ENCODE assay signal across 17 cellular contexts in genomic region chr12:88884600-88884999, GRCh38.
A peak's percentile ranks its signal among the peaks of the same experiment; 100 is the strongest.
DNase-seq lines count a peak whose midpoint lies in the region; ATAC-seq, FAIRE-seq and TF ChIP-seq lines count a peak whose summit lies in the region.
"Had no signal": no experiment of that assay in that cellular context is flagged by ENCODE, and none has a peak within 500 bp of the region (broad histone marks: within the 10 kb centered on the region; RNA-seq: fewer than 3 reads in every experiment).

No MANE protein-coding gene starts in this region.

- 0 out of 2 replicates have a peak, but pooled peaks cover 16% of the 10 kb centered on the region for H3K9me2 ChIP-seq in GM23338 (ENCODE audit: insufficient read depth)

- H3K79me2 ChIP-seq in H9 (ENCODE audit: insufficient read depth, low read length) (no peaks in the 10 kb centered on the region), GM23338 (replicated peaks; ENCODE audit: insufficient read depth) (no peaks in the 10 kb centered on the region)

- H3K4me1 Mint-ChIP-seq in H9 (no peaks in the 10 kb centered on the region), GM23338 (no peaks in the 10 kb centered on the region; the same call in 2 of the 3 replicates), osteocyte (ENCODE audit: unreplicated experiment) (peaks cover 8% of the 10 kb centered on the region)
- H3K4me1 Mint-ChIP-seq: activated CD4-positive, alpha-beta T cell treated with anti-CD3 and anti-CD28 coated beads, Interleukin-2, amount 10 ng/mL, durations not matched to agents 7 days and 5 days had no signal

- no peak overlapping the region for H3K18ac ChIP-seq in H9 (ENCODE audit: insufficient read length, low read depth, low read length)

- H3K36me3 Mint-ChIP-seq in H9 (ENCODE audit: insufficient read depth in 1 of 3, low read depth in 3 of 3) (no peaks in the 10 kb centered on the region), GM23338 (ENCODE audit: low read depth) (no peaks in the 10 kb centered on the region), osteocyte (ENCODE audit: unreplicated experiment) (no peaks in the 10 kb centered on the region)

- no peak overlapping the region for H2BK5ac ChIP-seq in H9 (ENCODE audit: insufficient read length, low read length)

- H3K9ac ChIP-seq in H9 (ENCODE audit: extremely low read depth, insufficient read length, low read length) = no peak overlapping the region

- H2AFZ ChIP-seq in H9 (ENCODE audit: low read length) = no peak overlapping the region
- H2AFZ ChIP-seq in GM23338 = no peak overlapping the region

- no peaks in the 10 kb centered on the region for H3K23me2 ChIP-seq in H9 (ENCODE audit: insufficient read length, low read depth, low read length, poor library complexity, severe bottlenecking)

- no peak for FAIRE-seq in GM12891 (lab: Jason Lieb, UNC)
- FAIRE-seq: A549, colon had no signal

- H3K27me3 ChIP-seq in H9 (ENCODE audit: insufficient read depth, low read length) (no peaks in the 10 kb centered on the region), GM23338 (ENCODE audit: insufficient read depth) (no peaks in the 10 kb centered on the region)
- H3K27me3 ChIP-seq: heart left ventricle, MG63 had no signal

- no peak overlapping the region for H2BK15ac ChIP-seq in H9 (ENCODE audit: low read depth, low read length)

- TF ChIP-seq CTCF in H9 (conservative IDR thresholded peaks at IDR 0.05) (no peak), GM23338 (conservative IDR thresholded peaks at IDR 0.05; ENCODE audit: low read depth in 2 of 2) (no peak), osteocyte (IDR thresholded peaks at IDR 0.05) (no peak)

- H2AK5ac ChIP-seq in H9 (ENCODE audit: insufficient read length, low read length) = no peak overlapping the region

- H3F3A ChIP-seq in GM23338 (replicated peaks; ENCODE audit: low read depth) = no peaks in the 10 kb centered on the region

- no peak overlapping the region for H4K8ac ChIP-seq in H9 (replicated peaks; ENCODE audit: insufficient read length, low read depth, low read length)

- no peaks in the 10 kb centered on the region for H3K9me3 Mint-ChIP-seq in H9
- H3K9me3 Mint-ChIP-seq in GM23338 = no peaks in the 10 kb centered on the region
- H3K9me3 Mint-ChIP-seq in osteocyte (ENCODE audit: unreplicated experiment) = no peaks in the 10 kb centered on the region
- H3K9me3 Mint-ChIP-seq: activated CD4-positive, alpha-beta T cell treated with anti-CD3 and anti-CD28 coated beads, Interleukin-2, amount 10 ng/mL, durations not matched to agents 7 days and 5 days; CD4-positive, alpha-beta T cell had no signal

- H3K4ac ChIP-seq in H9 (ENCODE audit: low read depth, low read length) = no peak overlapping the region

- WGBS in H9 (ENCODE audit: extremely low coverage, insufficient read length, low lambda C conversion rate) = no CpG with 5 or more reads among the region's 2 CpGs

- TF ChIP-seq POLR2A in GM12891 (IDR thresholded peaks at IDR 0.05; ENCODE audit: low read depth, low read length) = no peak

- H2BK20ac ChIP-seq in H9 (ENCODE audit: low read depth, low read length, poor library complexity, severe bottlenecking) = no peak overlapping the region

- H3K4me3 Mint-ChIP-seq in H9 = no peak overlapping the region
- H3K4me3 Mint-ChIP-seq in GM23338 = no peak overlapping the region
- H3K4me3 Mint-ChIP-seq in osteocyte (ENCODE audit: unreplicated experiment) = no peak overlapping the region
- H3K4me3 Mint-ChIP-seq: activated CD4-positive, alpha-beta T cell treated with anti-CD3 and anti-CD28 coated beads, Interleukin-2, amount 10 ng/mL, durations not matched to agents 7 days and 5 days; CD4-positive, alpha-beta T cell had no signal

- no peaks in the 10 kb centered on the region for H3K9me3 ChIP-seq in H9 (ENCODE audit: control insufficient read depth, low read depth, low read length)
- H3K9me3 ChIP-seq: A549, heart left ventricle, MG63 had no signal

- H3K36me3 ChIP-seq in GM23338 (ENCODE audit: insufficient read depth) = no peaks in the 10 kb centered on the region
- H3K36me3 ChIP-seq: heart left ventricle, MG63 had no signal

- H4K5ac ChIP-seq in H9 (ENCODE audit: insufficient read length, low read depth, low read length) = no peak overlapping the region

- no peak overlapping the region for H2BK120ac ChIP-seq in H9 (ENCODE audit: low read depth, low read length, poor library complexity, severe bottlenecking)

- no peaks in the 10 kb centered on the region for H3K79me1 ChIP-seq in H9 (ENCODE audit: insufficient read depth, low read depth, low read length, poor library complexity, severe bottlenecking)

- no peak overlapping the region for H3K27ac ChIP-seq in H9 (ENCODE audit: insufficient read length, low read depth, low read length)
- H3K27ac ChIP-seq in GM23338 (ENCODE audit: low read depth) = no peak overlapping the region
- H3K27ac ChIP-seq: A549, heart left ventricle had no signal

- no peak overlapping the region for H3K4me3 ChIP-seq in GM23338
- H3K4me3 ChIP-seq: A549, heart left ventricle, MG63 had no signal

- H4K20me1 ChIP-seq in H9 (ENCODE audit: control insufficient read depth, insufficient read depth, insufficient read length) = no peaks in the 10 kb centered on the region
- no peaks in the 10 kb centered on the region for H4K20me1 ChIP-seq in GM23338 (replicated peaks; ENCODE audit: insufficient read depth)

- H3K27ac Mint-ChIP-seq in H9 (no peak overlapping the region), GM23338 (no peak overlapping the region), osteocyte (ENCODE audit: unreplicated experiment) (no peak overlapping the region)
- H3K27ac Mint-ChIP-seq: activated CD4-positive, alpha-beta T cell treated with anti-CD3 and anti-CD28 coated beads, Interleukin-2, amount 10 ng/mL, durations not matched to agents 7 days and 5 days; CD4-positive, alpha-beta T cell had no signal

- H3K56ac ChIP-seq in H9 (ENCODE audit: insufficient read length, low read depth, low read length) = no peak overlapping the region

- H3K4me2 ChIP-seq in H9 (ENCODE audit: insufficient read depth, insufficient read length, low read length) (no peak overlapping the region), GM23338 (no peak overlapping the region)
- H3K4me2 ChIP-seq: A549 had no signal

- no peak for DNase-seq in GM12891 (ENCODE audit: insufficient read length, low spot score)
- no peak for DNase-seq in H9
- DNase-seq in stimulated activated CD4-positive, alpha-beta T cell treated with anti-CD3 and anti-CD28 coated beads, Interleukin-4, amount 100 ng/mL, for 1 hour = no peak
- DNase-seq in GM23338 (ENCODE audit: low spot score) = no peak
- no peak for DNase-seq in osteocyte (ENCODE audit: extremely low spot score, unreplicated experiment)
- DNase-seq: activated CD4-positive, alpha-beta T cell treated with anti-CD3 and anti-CD28 coated beads, Interleukin-2, amount 10 ng/mL, durations not matched to agents 7 days and 5 days; anterior cingulate cortex; CD4-positive, alpha-beta T cell; erythroblast; heart left ventricle; MG63; SHP77 treated with DMSO at 0.1 percent for 48 hours had no signal

- ATAC-seq in GM19351 (IDR thresholded peaks at IDR 0.05; ENCODE audit: unreplicated experiment) = peak; percentile 88
- peak; percentile 79 for ATAC-seq in HG02759 (IDR thresholded peaks at IDR 0.05; ENCODE audit: unreplicated experiment)
- ATAC-seq in HG03354 (IDR thresholded peaks at IDR 0.05; ENCODE audit: poor library complexity, severe bottlenecking, unreplicated experiment) = peak; percentile 80
- ATAC-seq in GM23338 = no peak
- ATAC-seq: A549 had no signal

- H3K14ac ChIP-seq in H9 (ENCODE audit: insufficient read depth, low read length) = no peak overlapping the region

- H3K27me3 Mint-ChIP-seq in H9 (ENCODE audit: low read depth) = no peaks in the 10 kb centered on the region; the same call in 1 of the 2 replicates
- no peaks in the 10 kb centered on the region for H3K27me3 Mint-ChIP-seq in GM23338 (ENCODE audit: insufficient read depth, low read depth, poor library complexity)
- H3K27me3 Mint-ChIP-seq in osteocyte (ENCODE audit: unreplicated experiment) = no peaks in the 10 kb centered on the region
- H3K27me3 Mint-ChIP-seq: activated CD4-positive, alpha-beta T cell treated with anti-CD3 and anti-CD28 coated beads, Interleukin-2, amount 10 ng/mL, durations not matched to agents 7 days and 5 days; CD4-positive, alpha-beta T cell had no signal

- no peak overlapping the region for H3T11ph ChIP-seq in H9 (ENCODE audit: low read length)

- no peak overlapping the region for H3K23ac ChIP-seq in H9 (ENCODE audit: insufficient read length, low read depth, low read length)

- H4K91ac ChIP-seq in H9 (ENCODE audit: insufficient read length, low read depth, low read length) = no peak overlapping the region

- no peak overlapping the region for H2BK12ac ChIP-seq in H9 (ENCODE audit: insufficient read length, low read depth, low read length)

- H3K4me1 ChIP-seq in H9 (ENCODE audit: insufficient read depth, low read length) = no peaks in the 10 kb centered on the region
- H3K4me1 ChIP-seq in GM23338 (ENCODE audit: insufficient read depth) = no peaks in the 10 kb centered on the region
- H3K4me1 ChIP-seq: A549, heart left ventricle had no signal

TF ChIP-seq in GM12891, 5 proteins besides CTCF, POLR2A, EP300 and RAD21:
- TF ChIP-seq SPI1 (IDR thresholded peaks at IDR 0.05; ENCODE audit: low read depth, low read length) (0 out of 2 replicates have a peak, but pooled peaks have one; percentile 22), POLR2AphosphoS5 (IDR thresholded peaks at IDR 0.05; ENCODE audit: low read depth, low read length) (no peak)

TF ChIP-seq in GM23338, 12 proteins besides CTCF, POLR2A, EP300 and RAD21 (continues in another document):
- TF ChIP-seq POLR2AphosphoS5 (IDR thresholded peaks at IDR 0.05; ENCODE audit: low read depth) (no peak), ZNF114 (CRISPR knock-in tag; IDR thresholded peaks at IDR 0.05) (no peak), STAT1 (IDR thresholded peaks at IDR 0.05; ENCODE audit: unreplicated experiment) (no peak), EZH2phosphoT487 (IDR thresholded peaks at IDR 0.05; ENCODE audit: unreplicated experiment) (no peak)
